Comparison of ENCODE assay signal across 7 cellular contexts in the genomic region with DNA sequence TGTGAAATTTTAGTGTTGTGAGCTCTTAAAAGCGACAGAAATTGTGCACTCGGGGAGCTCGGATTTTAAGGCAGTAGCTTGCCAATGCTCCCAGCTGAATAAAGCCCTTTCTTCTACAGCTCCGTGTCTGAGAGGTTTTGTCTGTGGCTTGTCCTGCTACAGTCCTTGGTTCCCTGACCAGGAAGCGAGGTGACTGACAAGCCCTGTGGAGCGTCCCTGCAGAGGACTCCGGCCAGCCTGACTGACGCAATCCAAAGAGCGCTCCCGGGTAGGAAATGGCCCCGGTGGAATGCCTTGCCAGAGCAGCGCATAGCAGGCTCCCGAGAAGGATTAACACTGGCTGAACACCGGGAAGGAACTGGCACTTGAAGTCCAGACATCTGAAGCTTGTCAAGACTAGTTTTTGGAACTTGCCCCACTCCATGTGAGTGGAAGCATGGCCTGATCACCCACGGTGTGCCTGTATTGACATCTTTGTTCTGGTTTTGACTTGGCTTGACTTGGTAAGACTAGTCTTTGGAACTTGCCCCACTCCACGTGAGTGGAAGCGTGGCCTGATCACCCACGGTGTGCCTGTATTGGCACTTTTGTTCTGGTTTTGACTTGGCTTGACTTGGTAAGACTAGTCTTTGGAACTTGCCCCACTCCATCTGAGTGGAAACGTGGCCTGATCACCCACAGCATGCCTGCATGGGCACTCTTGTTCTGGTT. TPM values are rescaled to one million over a fixed set of nuclear protein-coding genes. Genes with fewer than 3 reads are reported as not detected.
DNase-seq lines count a peak whose midpoint lies in the region; ATAC-seq and TF ChIP-seq lines count a peak whose summit lies in the region.
"Not testable (repeated sequence)": the region's sequence is repeated elsewhere in the genome, so short reads cannot be mapped to it uniquely, and the experiment has no call there.

No MANE protein-coding gene starts in this region.

- H3K4me3 ChIP-seq in GM08714 (ENCODE audit: low read length) (peak overlapping the region; percentile 59; the same call in 1 of the 2 replicates), NT2/D1 (ENCODE audit: insufficient read length, low read depth) (peak overlapping the region; percentile 8), heart right ventricle (peak overlapping the region in 8 of 10 donors; percentile 71 to 98 (median 74)), sigmoid colon (peak overlapping the region in 2 of 4 donors; percentile 61 to 92)
- not testable (repeated sequence) for H3K4me3 ChIP-seq in colonic mucosa

- WGBS in heart right ventricle, 2 donors, result 42 to 53% methylated on average over 19 of the region's 19 CpGs
- WGBS in sigmoid colon, 2 donors, result 78 to 90% methylated on average over 19 of the region's 19 CpGs

- DNase-seq in NT2/D1 (ENCODE audit: low read depth, low spot score); colonic mucosa: not testable (repeated sequence)
- peak; percentile 46 to 54 for DNase-seq in activated T-cell treated with anti-CD3 and anti-CD28 coated beads, Interleukin-2, amount 50 U/mL, for 48 hours
- DNase-seq in heart right ventricle (peak; percentile 54 to 78), mucosa of gallbladder (ENCODE audit: low spot score) (peak; percentile 80), sigmoid colon (peak; percentile 89)

- TF ChIP-seq POLR2A in sigmoid colon (IDR thresholded peaks at IDR 0.05), result not testable (repeated sequence)

- H3K27ac ChIP-seq in colonic mucosa (peak overlapping the region; percentile 100), heart right ventricle (peak overlapping the region; percentile 90 to 99 (median 96)), sigmoid colon (peak overlapping the region; percentile 94 to 99 (median 96))

- not testable (repeated sequence) for H3K9me3 ChIP-seq in NT2/D1 (ENCODE audit: insufficient read depth, low read length); colonic mucosa; heart right ventricle; sigmoid colon

- H3K4me1 ChIP-seq in NT2/D1 (ENCODE audit: insufficient read depth, insufficient read length) (peaks cover 13% of the 10 kb centered on the region), heart right ventricle (peaks cover 12 to 48% (median 34%) of the 10 kb centered on the region in 9 donors), sigmoid colon (peaks cover 0 to 43% (median 38%) of the 10 kb centered on the region in 4 donors)
- not testable (repeated sequence) for H3K4me1 ChIP-seq in colonic mucosa

- H3K9ac ChIP-seq in NT2/D1 (ENCODE audit: insufficient read length, low read depth), result not testable (repeated sequence)
- peak overlapping the region in 1 of 2 donors; percentile 19 for H3K9ac ChIP-seq in colonic mucosa (ENCODE audit: low read depth in 2 of 2, low read length in 2 of 2)

- intact Hi-C loops in colonic mucosa (cut with DNase I) (loop anchor here (10.0 kb wide), 1 partner anchor 487 kb away; no protein-coding TSS in a partner anchor), heart right ventricle (cut with DNase I) (loop anchor here in 7 of 10 donors (2.0 to 10.0 kb wide), 6 partner anchors 23 to 484 kb away; partner anchors contain the start of genes AGBL3 (in 3 of the 7), TMEM140 (in 1 of the 7) and WDR91 (in 1 of the 7))
- intact Hi-C loops in sigmoid colon (cut with DNase I), result not testable (repeated sequence)

- ATAC-seq in heart right ventricle, result peak in 4 of 8 donors; percentile 43 to 75 (median 51)

- TF ChIP-seq CTCF in colonic mucosa (IDR thresholded peaks at IDR 0.05); heart right ventricle (IDR thresholded peaks at IDR 0.05); sigmoid colon (IDR thresholded peaks at IDR 0.05): not testable (repeated sequence)

- peaks cover 23% of the 10 kb centered on the region for H3K36me3 ChIP-seq in NT2/D1 (ENCODE audit: insufficient read depth, insufficient read length, low read length)
- not testable (repeated sequence) for H3K36me3 ChIP-seq in colonic mucosa
- peaks cover 0 to 26% (median 13%) of the 10 kb centered on the region in 9 donors for H3K36me3 ChIP-seq in heart right ventricle
- peaks cover 5 to 18% (median 8%) of the 10 kb centered on the region in 4 donors for H3K36me3 ChIP-seq in sigmoid colon

- H3K27me3 ChIP-seq in NT2/D1 (ENCODE audit: insufficient read depth, insufficient read length); colonic mucosa; heart right ventricle; sigmoid colon: not testable (repeated sequence)

- not testable (repeated sequence) for TF ChIP-seq EP300 in sigmoid colon (IDR thresholded peaks at IDR 0.05)

RNA-seq across cellular contexts. Expression of gene CYREN, which starts 1.2 kb away (rescaled TPM):
- 10 to 100 TPM; 34.5 to 37.6 TPM for total RNA-seq in colonic mucosa
- total RNA-seq in heart right ventricle, result 10 to 100 TPM; 16.0 to 33.3 (median 22.6) TPM
- polyA plus RNA-seq in heart right ventricle, result 10 to 100 TPM; 20.1 to 23.4 TPM
- total RNA-seq in mucosa of gallbladder, result 43.9 TPM
- 10 to 100 TPM; 27.5 to 31.9 (median 29.2) TPM for total RNA-seq in sigmoid colon
- 10 to 100 TPM; 34.3 to 41.4 (median 39.3) TPM for polyA plus RNA-seq in sigmoid colon

RNA-seq across cellular contexts. Expression of gene TMEM140, which starts 23.9 kb away (rescaled TPM):
- total RNA-seq in colonic mucosa, result 10 to 100 TPM in 1 of 2 donors, 1 to 10 TPM in 1; 3.8 to 11.9 TPM
- 10 to 100 TPM; 15.7 to 74.1 (median 26.2) TPM for total RNA-seq in heart right ventricle
- polyA plus RNA-seq in heart right ventricle, result 10 to 100 TPM in 1 of 2 donors, 1 to 10 TPM in 1; 6.1 to 28.3 TPM
- total RNA-seq in mucosa of gallbladder, result 19.4 TPM
- total RNA-seq in sigmoid colon, result 10 to 100 TPM; 15.0 to 29.6 (median 22.8) TPM
- polyA plus RNA-seq in sigmoid colon, result 10 to 100 TPM in 2 of 3 donors, 1 to 10 TPM in 1; 5.4 to 18.3 (median 10.9) TPM

RNA-seq across cellular contexts. Expression of gene WDR91, which starts 39.6 kb away (rescaled TPM):
- total RNA-seq in colonic mucosa (1 to 10 TPM; 4.8 to 6.5 TPM), heart right ventricle (10 to 100 TPM in 1 of 10 donors, 1 to 10 TPM in 9; 3.0 to 10.4 (median 5.9) TPM), mucosa of gallbladder (18.6 TPM), sigmoid colon (10 to 100 TPM; 11.0 to 14.1 (median 11.4) TPM)
- polyA plus RNA-seq in heart right ventricle (1 to 10 TPM; 3.7 to 8.6 TPM), sigmoid colon (1 to 10 TPM; 2.1 to 8.0 (median 4.2) TPM)
